ENCODE assay signal across 12 cellular contexts in the genomic region with DNA sequence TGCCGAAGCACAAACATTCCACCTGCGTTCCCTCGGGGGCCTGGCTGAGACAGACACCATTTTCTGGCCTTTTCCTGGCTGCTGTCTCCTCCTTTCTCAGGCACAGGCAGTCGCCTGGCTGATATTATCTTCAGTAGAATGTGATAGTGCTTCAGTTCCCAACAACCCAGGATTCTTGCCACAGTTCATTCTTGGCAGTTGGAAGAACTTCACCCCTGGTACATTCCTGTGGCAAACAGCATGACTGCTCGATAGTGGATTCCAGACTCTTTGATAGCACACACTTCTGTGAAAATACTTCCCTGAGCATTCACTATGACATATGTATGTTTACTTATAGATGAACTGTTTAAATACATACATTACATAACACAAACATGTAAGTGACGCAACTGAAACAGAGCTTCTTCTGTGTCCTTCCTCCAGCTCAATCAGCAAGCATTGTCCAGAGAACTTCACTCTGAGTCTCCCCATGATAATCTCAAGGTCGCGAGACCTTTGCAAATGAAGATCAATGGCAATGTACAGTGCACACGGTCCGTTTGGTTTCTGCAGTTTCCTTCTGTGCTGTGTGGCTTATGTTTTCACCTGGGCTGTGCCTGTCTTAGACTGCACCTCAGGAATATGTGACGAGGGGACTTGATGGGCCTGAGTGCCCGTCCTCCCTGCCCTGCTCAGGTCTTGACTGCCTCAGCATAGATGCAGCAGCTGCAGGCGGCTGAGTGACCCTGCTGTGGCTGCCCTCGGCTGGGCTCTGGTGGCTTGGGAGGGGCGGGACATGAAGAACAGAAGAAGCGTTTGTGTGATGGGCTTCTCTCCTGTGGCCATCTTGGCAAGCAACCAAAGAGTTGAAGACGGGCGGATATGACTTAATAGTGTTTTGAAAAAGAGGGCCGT. TPM values are rescaled to one million over a fixed set of nuclear protein-coding genes. Genes with fewer than 3 reads are reported as not detected.
DNase-seq lines count a peak whose midpoint lies in the region; ATAC-seq and TF ChIP-seq lines count a peak whose summit lies in the region.
"Had no signal": no experiment of that assay in that cellular context is flagged by ENCODE, and none has a peak within 500 bp of the region (broad histone marks: within the 10 kb centered on the region; RNA-seq: fewer than 3 reads in every experiment).

No MANE protein-coding gene starts in this region.

- H3K79me2 ChIP-seq in fibroblast of lung (ENCODE audit: control insufficient read depth, insufficient read depth, low read length) = no peaks in the 10 kb centered on the region

- peak overlapping the region; percentile 65 for H3K4me2 ChIP-seq in fibroblast of lung (ENCODE audit: extremely low read depth, insufficient read depth, low read length)

- no peak overlapping the region for H3K27ac Mint-ChIP-seq in CD8-positive, alpha-beta T cell

- H3K4me1 ChIP-seq in RWPE2 (ENCODE audit: insufficient read depth, poor library complexity, severe bottlenecking) = peaks cover 8% of the 10 kb centered on the region
- H3K4me1 ChIP-seq in fibroblast of lung (ENCODE audit: control insufficient read depth, extremely low read depth, insufficient read depth, low read length) = peaks cover 22% of the 10 kb centered on the region
- peaks cover 34 to 44% of the 10 kb centered on the region in 2 experiments for H3K4me1 ChIP-seq in neutrophil (ENCODE audit: control insufficient read depth in 1 of 2, insufficient read depth in 1 of 2, low read depth in 1 of 2, low read length in 1 of 2)
- H3K4me1 ChIP-seq in CD8-positive, alpha-beta T cell (ENCODE audit: insufficient read depth, low read length) = no peaks in the 10 kb centered on the region

- H2AFZ ChIP-seq in fibroblast of lung (ENCODE audit: low read length) = peak overlapping the region; percentile 88

- DNase-seq in AG08396 (ENCODE audit: low spot score) (peak; percentile 81), RWPE2 (ENCODE audit: low spot score) (no peak), fibroblast of lung (ENCODE audit: low read depth in 2 of 2) (peak; percentile 90 to 97), NCI-H1105 (lab: John Stamatoyannopoulos, UW) (no peak), NCI-H510A treated with DMSO at 0.1 percent for 48 hours (lab: John Stamatoyannopoulos, UW) (no peak), NOMO-1 treated with DMSO at 0.1 percent for 48 hours (lab: John Stamatoyannopoulos, UW; ENCODE audit: unreplicated experiment) (no peak)
- DNase-seq in CD8-positive, alpha-beta T cell = no peak
- DNase-seq: COR-L47; left colon; NCI-H2029; stimulated activated naive CD4-positive, alpha-beta T cell treated with Interleukin-2 at 50 U/mL for 16 hours had no signal

- no peaks in the 10 kb centered on the region for H3K4me1 Mint-ChIP-seq in CD8-positive, alpha-beta T cell (ENCODE audit: low read depth)

- peak overlapping the region; percentile 45 for H3K9ac ChIP-seq in fibroblast of lung (ENCODE audit: insufficient read depth, low read length)

- H3K4me3 Mint-ChIP-seq in CD8-positive, alpha-beta T cell = no peak overlapping the region

- H3K27ac ChIP-seq in RWPE2 (ENCODE audit: poor library complexity, severe bottlenecking) (peak overlapping the region; percentile 8), fibroblast of lung (ENCODE audit: insufficient read depth, low read length) (peak overlapping the region; percentile 80), neutrophil (peak overlapping the region; percentile 72)
- no peak overlapping the region for H3K27ac ChIP-seq in CD8-positive, alpha-beta T cell (ENCODE audit: low read depth, low read length)

- no peaks in the 10 kb centered on the region for H3K9me3 Mint-ChIP-seq in CD8-positive, alpha-beta T cell

- H3K27me3 Mint-ChIP-seq in CD8-positive, alpha-beta T cell (ENCODE audit: low read depth) = peaks cover 18% of the 10 kb centered on the region

- no peaks in the 10 kb centered on the region for H3K36me3 Mint-ChIP-seq in CD8-positive, alpha-beta T cell

- H3K27me3 ChIP-seq in RWPE2 (ENCODE audit: insufficient read depth, poor library complexity, severe bottlenecking) (no peaks in the 10 kb centered on the region), fibroblast of lung (ENCODE audit: control insufficient read depth, insufficient read depth, low read length) (no peaks in the 10 kb centered on the region), neutrophil (no peaks in the 10 kb centered on the region)
- no peaks in the 10 kb centered on the region for H3K27me3 ChIP-seq in CD8-positive, alpha-beta T cell (ENCODE audit: insufficient read depth, low read length)

- peak; percentile 64 for ATAC-seq in RWPE2 (ENCODE audit: low read depth)
- no peak for ATAC-seq in CD8-positive, alpha-beta T cell
- ATAC-seq: left colon had no signal

- H3K9me3 ChIP-seq in RWPE2 (ENCODE audit: severe bottlenecking) (no peaks in the 10 kb centered on the region), fibroblast of lung (ENCODE audit: control insufficient read depth, insufficient read depth, low read depth, low read length) (no peaks in the 10 kb centered on the region), neutrophil (no peaks in the 10 kb centered on the region)
- no peaks in the 10 kb centered on the region for H3K9me3 ChIP-seq in CD8-positive, alpha-beta T cell (ENCODE audit: low read length)

- TF ChIP-seq CTCF in RWPE2 (IDR thresholded peaks at IDR 0.05; ENCODE audit: poor library complexity, severe bottlenecking) (no peak), fibroblast of lung (conservative IDR thresholded peaks at IDR 0.05 in 1 of 2, IDR thresholded peaks at IDR 0.05 in 1 of 2; ENCODE audit: low read depth in 1 of 2, low read length in 2 of 2) (no peak), neutrophil (IDR thresholded peaks at IDR 0.05) (no peak)
- TF ChIP-seq CTCF in CD8-positive, alpha-beta T cell (IDR thresholded peaks at IDR 0.05) = no peak

- POLR2A ChIA-PET in CD8-positive, alpha-beta T cell (lab: Charles Lee) = no interaction called here

- H4K20me1 ChIP-seq in fibroblast of lung (ENCODE audit: control insufficient read depth, extremely low read depth, insufficient read depth, low read length) = no peaks in the 10 kb centered on the region

- H3K4me3 ChIP-seq in RWPE2 (ENCODE audit: severe bottlenecking) (no peak overlapping the region), fibroblast of lung (replicated peaks in 1 of 4; ENCODE audit: control extremely low read depth in 1 of 4, insufficient read depth in 1 of 4, low read depth in 3 of 4, low read length in 4 of 4) (no peak overlapping the region), neutrophil (ENCODE audit: low read depth in 1 of 2, low read length in 1 of 2) (no peak overlapping the region)
- H3K4me3 ChIP-seq in CD8-positive, alpha-beta T cell (ENCODE audit: low read depth, low read length) = no peak overlapping the region

- H3K36me3 ChIP-seq in RWPE2 (ENCODE audit: low read depth) (no peaks in the 10 kb centered on the region), fibroblast of lung (ENCODE audit: control insufficient read depth, insufficient read depth, low read length) (no peaks in the 10 kb centered on the region), neutrophil (no peaks in the 10 kb centered on the region)
- no peaks in the 10 kb centered on the region for H3K36me3 ChIP-seq in CD8-positive, alpha-beta T cell (ENCODE audit: insufficient read depth, low read length)

- intact Hi-C loops in CD8-positive, alpha-beta T cell (cut with DNase I, micrococcal nuclease) = no loop called here

- CTCF ChIA-PET in CD8-positive, alpha-beta T cell (lab: Charles Lee) = no interaction called here

RNA-seq across cellular contexts. Expression of a gene that starts 7.5 kb away (rescaled TPM):
- not detected in 2 replicates for total RNA-seq in fibroblast of lung
- not detected in 2 replicates for polyA plus RNA-seq in fibroblast of lung
- polyA plus RNA-seq in fibroblast of lung (2012) = not detected in 2 replicates
- not detected in 2 replicates for polyA minus RNA-seq in fibroblast of lung (ENCODE audit: low replicate concordance)
- not detected for total RNA-seq in CD8-positive, alpha-beta T cell
- total RNA-seq: left colon had no signal

RNA-seq across cellular contexts. Expression of a gene that starts 16.4 kb away (rescaled TPM):
- 4.1 and 8.3 TPM in 2 replicates for total RNA-seq in fibroblast of lung
- polyA plus RNA-seq in fibroblast of lung = 9.9 and 18.5 TPM in 2 replicates
- 10.5 and 20.1 TPM in 2 replicates for polyA plus RNA-seq in fibroblast of lung (2012)
- polyA minus RNA-seq in fibroblast of lung (ENCODE audit: low replicate concordance) = 8.0 and 16.7 TPM in 2 replicates
- total RNA-seq in CD8-positive, alpha-beta T cell = not detected

RNA-seq across cellular contexts. Expression of a gene that starts 50.0 kb away (rescaled TPM):
- total RNA-seq in fibroblast of lung = 3.1 and 3.5 TPM in 2 replicates
- polyA plus RNA-seq in fibroblast of lung = 0.67 and 1.2 TPM in 2 replicates
- 1.3 and 1.7 TPM in 2 replicates for polyA plus RNA-seq in fibroblast of lung (2012)
- 6.3 and 10.1 TPM in 2 replicates for polyA minus RNA-seq in fibroblast of lung (ENCODE audit: low replicate concordance)
- 1 to 10 TPM; 3.8 TPM for total RNA-seq in CD8-positive, alpha-beta T cell

Comparison
In these comparisons a context has a peak if more than half of its experiments do, and no peak if none do; other contexts are left out.
1. DNase-seq: peak in AG08396 (single experiment) and fibroblast of lung (2 of 2); none in RWPE2 (single experiment), NCI-H1105 (single experiment), NCI-H510A treated with DMSO at 0.1 percent for 48 hours (single experiment), CD8-positive, alpha-beta T cell (0 of 7) and NOMO-1 treated with DMSO at 0.1 percent for 48 hours (single experiment).